Comparison of ENCODE assay signal across 1 cellular context in genomic region chr2:75675908-75676307, GRCh38.
TF ChIP-seq lines count a peak whose summit lies in the region.

No MANE protein-coding gene starts in this region.

TF ChIP-seq in K562, 482 proteins besides CTCF, POLR2A, EP300 and RAD21:
- TF ChIP-seq CEBPG (CRISPR knock-in tag; IDR thresholded peaks at IDR 0.05) (no peak), CEBPG (tag; conservative IDR thresholded peaks at IDR 0.05 in 1 of 2, IDR thresholded peaks at IDR 0.05 in 1 of 2) (peak; percentile 53 to 92), ZNF76 (CRISPR knock-in tag; IDR thresholded peaks at IDR 0.05; ENCODE audit: borderline replicate concordance) (no peak), CEBPB (tag; IDR thresholded peaks at IDR 0.05) (peak; percentile 95), HDAC1 (IDR thresholded peaks at IDR 0.05) (no peak), ZNF280B (CRISPR knock-in tag; IDR thresholded peaks at IDR 0.05) (no peak), PHTF2 (CRISPR knock-in tag; IDR thresholded peaks at IDR 0.05) (no peak), HNRNPH1 (optimal IDR thresholded peaks at IDR 0.05; ENCODE audit: low read depth, low read length) (no peak)
